ENCODE assay signal across 1 cellular context in genomic region chr10:18658301-18658991, GRCh38.
TF ChIP-seq lines count a peak whose summit lies in the region.

No MANE protein-coding gene starts in this region.

TF ChIP-seq in HepG2, 621 proteins besides CTCF, POLR2A, EP300 and RAD21 (continued from another document and continues in another):
- TF ChIP-seq DNMT3B (CRISPR knock-in tag; conservative IDR thresholded peaks at IDR 0.05) (no peak), RBM39 (IDR thresholded peaks at IDR 0.05; ENCODE audit: low read depth, low read length, poor library complexity, severe bottlenecking) (no peak), TBX3 (IDR thresholded peaks at IDR 0.05; ENCODE audit: borderline replicate concordance) (no peak), THAP11 (CRISPR knock-in tag; IDR thresholded peaks at IDR 0.05) (no peak), ZNF354B (CRISPR knock-in tag; IDR thresholded peaks at IDR 0.05) (no peak), SOX13 (IDR thresholded peaks at IDR 0.05) (no peak), SOX13 (CRISPR knock-in tag; conservative IDR thresholded peaks at IDR 0.05 in 1 of 2, IDR thresholded peaks at IDR 0.05 in 1 of 2) (0 out of 4 replicates have a peak, but pooled peaks of 1 of the 2 experiments have one; percentile 4), FOXJ3 (CRISPR knock-in tag; IDR thresholded peaks at IDR 0.05; ENCODE audit: borderline replicate concordance) (no peak), ZNF275 (CRISPR knock-in tag; IDR thresholded peaks at IDR 0.05; ENCODE audit: borderline replicate concordance) (no peak), ZBED4 (CRISPR knock-in tag; IDR thresholded peaks at IDR 0.05; ENCODE audit: borderline replicate concordance) (no peak), MIXL1 (CRISPR knock-in tag; IDR thresholded peaks at IDR 0.05) (no peak), ZNF609 (CRISPR knock-in tag; IDR thresholded peaks at IDR 0.05; ENCODE audit: borderline replicate concordance) (no peak), SRSF9 (IDR thresholded peaks at IDR 0.05; ENCODE audit: borderline replicate concordance, insufficient read depth, low read depth, low read length, poor library complexity, severe bottlenecking) (no peak), KAT8 (CRISPR knock-in tag; IDR thresholded peaks at IDR 0.05) (no peak), AHR (CRISPR knock-in tag; IDR thresholded peaks at IDR 0.05) (no peak), ZNF430 (CRISPR knock-in tag; IDR thresholded peaks at IDR 0.05) (peak; percentile 12; the same call in 1 of the 2 replicates), KAT7 (CRISPR knock-in tag; IDR thresholded peaks at IDR 0.05; ENCODE audit: borderline replicate concordance) (no peak), KAT2B (IDR thresholded peaks at IDR 0.05; ENCODE audit: borderline replicate concordance, low read depth, low read length) (peak; percentile 86), MYNN (CRISPR knock-in tag; IDR thresholded peaks at IDR 0.05; ENCODE audit: low read depth) (no peak), ZNF20 (CRISPR knock-in tag; IDR thresholded peaks at IDR 0.05) (no peak), SATB2 (CRISPR knock-in tag; IDR thresholded peaks at IDR 0.05) (no peak), ZNF549 (CRISPR knock-in tag; IDR thresholded peaks at IDR 0.05) (no peak), ZMAT5 (CRISPR knock-in tag; IDR thresholded peaks at IDR 0.05; ENCODE audit: borderline replicate concordance, low read depth) (no peak), NFYC (CRISPR knock-in tag; IDR thresholded peaks at IDR 0.05) (no peak), NCOA2 (CRISPR knock-in tag; IDR thresholded peaks at IDR 0.05) (no peak), ZNF256 (CRISPR knock-in tag; conservative IDR thresholded peaks at IDR 0.05) (no peak), POGK (CRISPR knock-in tag; conservative IDR thresholded peaks at IDR 0.05) (no peak; the same call in 1 of the 2 replicates), MATR3 (CRISPR knock-in tag; IDR thresholded peaks at IDR 0.05) (no peak), ZNF580 (CRISPR knock-in tag; IDR thresholded peaks at IDR 0.05; ENCODE audit: borderline replicate concordance, low read depth) (no peak), IKZF1 (IDR thresholded peaks at IDR 0.05) (no peak), PAXIP1 (CRISPR knock-in tag; conservative IDR thresholded peaks at IDR 0.05) (no peak), KLF11 (CRISPR knock-in tag; IDR thresholded peaks at IDR 0.05) (no peak), ZNF552 (CRISPR knock-in tag; IDR thresholded peaks at IDR 0.05; ENCODE audit: borderline replicate concordance) (no peak), TRIM22 (IDR thresholded peaks at IDR 0.05) (no peak), ZBTB3 (CRISPR knock-in tag; IDR thresholded peaks at IDR 0.05; ENCODE audit: borderline replicate concordance, low read depth) (no peak), ELF1 (CRISPR knock-in tag; IDR thresholded peaks at IDR 0.05) (no peak), BCL3 (CRISPR knock-in tag; IDR thresholded peaks at IDR 0.05) (no peak; the same call in 1 of the 2 replicates), THAP9 (CRISPR knock-in tag; IDR thresholded peaks at IDR 0.05; ENCODE audit: borderline replicate concordance) (0 out of 2 replicates have a peak, but pooled peaks have one; percentile 6), JUN (CRISPR knock-in tag; IDR thresholded peaks at IDR 0.05) (no peak), MXD4 (CRISPR knock-in tag; IDR thresholded peaks at IDR 0.05) (no peak), ZNF138 (CRISPR knock-in tag; IDR thresholded peaks at IDR 0.05; ENCODE audit: low read depth) (no peak)
